16 cellular contexts compared by ENCODE assay signal in genomic region chr4:24209891-24210290, GRCh38.
"Had no signal": no experiment of that assay in that cellular context is flagged by ENCODE, and none has a peak within 500 bp of the region (broad histone marks: within the 10 kb centered on the region; RNA-seq: fewer than 3 reads in every experiment).

No MANE protein-coding gene starts in this region.

- FAIRE-seq: TTC549 had no signal

- DNase-seq: activated B cell treated with CpG ODN at 0.5 μM for 24 hours; activated CD4-positive, alpha-beta T cell treated with anti-CD3 and anti-CD28 coated beads for 48 hours; activated CD8-positive, alpha-beta memory T cell treated with anti-CD3 and anti-CD28 coated beads, Interleukin-2, amount 50 U/mL, for 48 hours; activated gamma-delta T cell; activated T-cell treated with anti-CD3 and anti-CD28 coated beads, Interleukin-2, amount 50 U/mL, for 72 hours; foreskin melanocyte; stimulated activated CD4-positive, alpha-beta T cell treated with anti-CD3 and anti-CD28 coated beads, Interleukin-2, amount 100 ng/mL, for 48 hours had no signal

- H3K27me3 Mint-ChIP-seq: activated B cell treated with CpG ODN at 0.5 μM for 24 hours; brain; stimulated activated memory B cell treated with anti-CD40 and anti-IgM and Interleukin-4, amounts not matched to agents 10 μg/mL and 1 μg/mL and 100 μg/mL, for 72 hours had no signal

- H3K36me3 Mint-ChIP-seq: activated naive CD8-positive, alpha-beta T cell; brain; stimulated activated memory B cell treated with anti-CD40 and anti-IgM and Interleukin-4, amounts not matched to agents 10 μg/mL and 1 μg/mL and 100 μg/mL, for 72 hours had no signal

- H3K9me3 Mint-ChIP-seq: activated B cell treated with CpG ODN at 0.5 μM for 24 hours, brain, neural crest cell had no signal

- H3K4me1 Mint-ChIP-seq: activated B cell treated with CpG ODN at 0.5 μM for 24 hours; neural crest cell; stimulated activated memory B cell treated with anti-CD40 and anti-IgM and Interleukin-4, amounts not matched to agents 10 μg/mL and 1 μg/mL and 100 μg/mL, for 72 hours had no signal

- H3K27me3 ChIP-seq: esophagus muscularis mucosa, ovary, sigmoid colon, transverse colon had no signal

- H3K27ac Mint-ChIP-seq: activated B cell treated with CpG ODN at 0.5 μM for 24 hours; activated naive CD8-positive, alpha-beta T cell; activated T-cell treated with anti-CD3 and anti-CD28 coated beads, Interleukin-2, amount 50 U/mL, for 72 hours; brain; stimulated activated memory B cell treated with anti-CD40 and anti-IgM and Interleukin-4, amounts not matched to agents 10 μg/mL and 1 μg/mL and 100 μg/mL, for 72 hours had no signal

- H3K36me3 ChIP-seq: esophagus muscularis mucosa, ovary, sigmoid colon, transverse colon had no signal

- H3K27ac ChIP-seq: esophagus muscularis mucosa, sigmoid colon, transverse colon had no signal

- ATAC-seq: activated T-cell treated with anti-CD3 and anti-CD28 coated beads, Interleukin-2, amount 50 U/mL, for 72 hours; stimulated activated memory B cell treated with anti-CD40 and anti-IgM and Interleukin-4, amounts not matched to agents 10 μg/mL and 1 μg/mL and 100 μg/mL, for 72 hours had no signal

- H3K9me3 ChIP-seq: esophagus muscularis mucosa, ovary, sigmoid colon, transverse colon had no signal

- H3K4me3 Mint-ChIP-seq: activated B cell treated with CpG ODN at 0.5 μM for 24 hours; activated naive CD8-positive, alpha-beta T cell; activated T-cell treated with anti-CD3 and anti-CD28 coated beads, Interleukin-2, amount 50 U/mL, for 72 hours; brain; neural crest cell; stimulated activated memory B cell treated with anti-CD40 and anti-IgM and Interleukin-4, amounts not matched to agents 10 μg/mL and 1 μg/mL and 100 μg/mL, for 72 hours had no signal

- H3K4me3 ChIP-seq: esophagus muscularis mucosa, ovary, sigmoid colon, transverse colon had no signal

- H3K4me1 ChIP-seq: esophagus muscularis mucosa, sigmoid colon, transverse colon had no signal
